Comparison of ENCODE assay signal across 23 cellular contexts in genomic region chr17:27764589-27764988, GRCh38. TPM values are rescaled to one million over a fixed set of nuclear protein-coding genes. Genes with fewer than 3 reads are reported as not detected.
"Had no signal": no experiment of that assay in that cellular context is flagged by ENCODE, and none has a peak within 500 bp of the region (broad histone marks: within the 10 kb centered on the region; RNA-seq: fewer than 3 reads in every experiment).

No MANE protein-coding gene starts in this region.

- H3K27ac Mint-ChIP-seq: memory B cell, natural killer cell had no signal

- H3K27ac ChIP-seq: dorsolateral prefrontal cortex, gastroesophageal sphincter, heart left ventricle, hepatocyte, left lung, lower lobe of right lung, pancreas, thyroid gland, vagina had no signal

- H3K36me3 Mint-ChIP-seq: memory B cell, natural killer cell had no signal

- H3K4me1 ChIP-seq: gastroesophageal sphincter, heart left ventricle, lower lobe of right lung, pancreas, thyroid gland, vagina had no signal

- H3K27me3 ChIP-seq: dorsolateral prefrontal cortex, gastroesophageal sphincter, heart left ventricle, hepatocyte, left lung, pancreas, thyroid gland, vagina had no signal

- H3K9me3 ChIP-seq: gastroesophageal sphincter, heart left ventricle, left lung, lower lobe of right lung, pancreas, thyroid gland, vagina had no signal

- H3K4me1 Mint-ChIP-seq: natural killer cell had no signal

- H3K36me3 ChIP-seq: heart left ventricle, left lung, lower lobe of right lung, pancreas, thyroid gland, vagina had no signal

- H3K4me3 ChIP-seq: dorsolateral prefrontal cortex, gastroesophageal sphincter, heart left ventricle, hepatocyte, left lung, lower lobe of right lung, pancreas, smooth muscle cell, thyroid gland, vagina had no signal

- H3K4me3 Mint-ChIP-seq: memory B cell; natural killer cell; stimulated activated naive CD8-positive, alpha-beta T cell treated with anti-CD3 and anti-CD28 coated beads, Interleukin-15, amount 100 ng/mL, for 72 hours had no signal

- ATAC-seq: gastroesophageal sphincter; heart left ventricle; left lung; lower lobe of right lung; natural killer cell; sciatic nerve; stimulated activated naive CD8-positive, alpha-beta T cell treated with anti-CD3 and anti-CD28 coated beads, Interleukin-15, amount 100 ng/mL, for 72 hours had no signal

- DNase-seq: effector CD4-positive, alpha-beta T cell; foreskin fibroblast; heart left ventricle; lower lobe of right lung; natural killer cell; pancreas; stimulated activated CD4-positive, alpha-beta T cell treated with anti-CD3 and anti-CD28 coated beads, Interleukin-12 subunit alpha, Interleukin-12 subunit beta, amount 100 ng/mL, for 4 hours; stimulated activated CD4-positive, alpha-beta T cell treated with anti-CD3 and anti-CD28 coated beads, Interleukin-1b, Interleukin-23, amount 100 ng/mL, for 48 hours; stimulated activated CD4-positive, alpha-beta T cell treated with anti-CD3 and anti-CD28 coated beads, Interleukin-4, amount 100 ng/mL, for 1 hour; stimulated activated CD8-positive, alpha-beta memory T cell treated with anti-CD3 and anti-CD28 coated beads, Interleukin-4, amount 100 ng/mL, for 48 hours; stimulated activated naive CD4-positive, alpha-beta T cell; stimulated activated naive CD8-positive, alpha-beta T cell treated with anti-CD3 and anti-CD28 coated beads, Interleukin-15, amount 100 ng/mL, for 72 hours; thyroid gland; trophoblast cell had no signal

- H3K9me3 Mint-ChIP-seq: memory B cell; natural killer cell; stimulated activated naive CD8-positive, alpha-beta T cell treated with anti-CD3 and anti-CD28 coated beads, Interleukin-15, amount 100 ng/mL, for 72 hours had no signal

RNA-seq across cellular contexts. Expression of gene NOS2, which starts 35.7 kb away (rescaled TPM):
- total RNA-seq: mononuclear cell, smooth muscle cell, vagina had no signal
